In genomic region chr9:346114-346513, GRCh38 we compare ENCODE assay signal across 2 cellular contexts.
TF ChIP-seq lines count a peak whose summit lies in the region.

No MANE protein-coding gene starts in this region.

TF ChIP-seq in SK-N-SH treated with all-trans-retinoic acid at 6 μM for 48 hours, 23 proteins besides CTCF, POLR2A, EP300 and RAD21 (continued from another document):
- TF ChIP-seq CSRNP3 (CRISPR knock-in tag; IDR thresholded peaks at IDR 0.05) (no peak), ISL1 (CRISPR knock-in tag; IDR thresholded peaks at IDR 0.05) (no peak), TOX (CRISPR knock-in tag; IDR thresholded peaks at IDR 0.05; ENCODE audit: borderline replicate concordance) (no peak), OSR1 (CRISPR knock-in tag; IDR thresholded peaks at IDR 0.05) (no peak), ZNF8 (CRISPR knock-in tag; IDR thresholded peaks at IDR 0.05) (no peak), CSDC2 (CRISPR knock-in tag; IDR thresholded peaks at IDR 0.05) (no peak), SNAI2 (CRISPR knock-in tag; IDR thresholded peaks at IDR 0.05) (no peak), CREB5 (CRISPR knock-in tag; IDR thresholded peaks at IDR 0.05; ENCODE audit: low read depth) (no peak)

TF ChIP-seq in SK-N-SH, 30 proteins besides CTCF, POLR2A, EP300 and RAD21 (continued from another document):
- no peak for TF ChIP-seq EZH2phosphoT487 (IDR thresholded peaks at IDR 0.05; ENCODE audit: borderline replicate concordance, low read depth)
- no peak for TF ChIP-seq FOSL2 (IDR thresholded peaks at IDR 0.05; ENCODE audit: borderline replicate concordance, low read depth)
- no peak for TF ChIP-seq NFIC (IDR thresholded peaks at IDR 0.05; ENCODE audit: borderline replicate concordance)
- no peak for TF ChIP-seq TAF1 (IDR thresholded peaks at IDR 0.05; ENCODE audit: borderline replicate concordance, low read depth, low read length)
- TF ChIP-seq YY1 (IDR thresholded peaks at IDR 0.05; ENCODE audit: low read depth) = no peak
